Comparison of ENCODE assay signal across 1 cellular context in the genomic region with DNA sequence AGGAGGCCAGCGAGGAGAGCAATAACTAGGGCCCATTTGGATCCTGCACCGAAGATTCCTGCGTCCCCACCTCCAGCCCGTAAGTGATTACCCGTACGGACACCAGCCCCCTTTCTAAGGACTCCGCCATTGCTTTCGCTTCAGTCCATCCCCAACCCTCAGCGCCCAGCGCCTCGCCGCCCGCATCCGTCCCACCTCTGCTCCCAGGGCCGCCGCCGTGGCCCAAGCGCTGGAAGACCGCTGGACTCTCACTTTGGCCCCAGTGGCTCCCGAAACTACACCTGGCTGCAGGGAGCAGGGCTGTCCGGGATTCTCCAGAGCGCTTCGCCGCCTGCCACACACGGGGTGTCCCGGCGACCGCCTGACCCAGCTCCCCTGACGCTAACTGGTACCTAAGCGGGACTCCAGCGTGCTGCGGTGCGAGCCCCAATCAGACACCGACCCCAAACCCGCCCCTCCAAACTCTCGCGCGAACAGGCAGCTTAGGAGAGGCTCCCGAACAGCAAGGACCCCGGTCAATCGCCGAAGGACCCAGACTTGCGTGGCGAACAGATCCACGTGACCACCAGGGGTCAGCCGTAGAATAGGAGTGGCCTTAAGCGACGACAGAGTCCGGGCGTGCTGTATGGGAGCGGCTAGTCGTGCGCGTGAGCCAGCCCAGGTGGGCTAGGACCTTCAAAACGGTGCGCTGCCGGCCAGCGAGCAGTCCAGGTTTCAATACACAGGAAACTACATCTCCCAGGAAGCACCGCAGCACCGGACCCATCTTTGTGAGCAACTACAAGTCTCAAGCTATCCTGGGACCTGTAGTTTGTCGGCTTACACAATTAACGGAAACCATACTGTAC.
TF ChIP-seq lines count a peak whose summit lies in the region.

Gene CNPY2 (minus strand): TSS at position 363 of the 848 bp plus-strand sequence. CDS start 771 bp downstream, outside the sequence.

TF ChIP-seq in GM23338, 12 proteins besides CTCF, POLR2A, EP300 and RAD21:
- TF ChIP-seq EZH2phosphoT487 (IDR thresholded peaks at IDR 0.05; ENCODE audit: unreplicated experiment): no peak
- TF ChIP-seq EZH2 (IDR thresholded peaks at IDR 0.05; ENCODE audit: low read depth, unreplicated experiment): no peak
- TF ChIP-seq ZNF331 (CRISPR knock-in tag; IDR thresholded peaks at IDR 0.05; ENCODE audit: low read depth): no peak
- no peak for TF ChIP-seq STAT1 (IDR thresholded peaks at IDR 0.05; ENCODE audit: unreplicated experiment)
- TF ChIP-seq JUNB (IDR thresholded peaks at IDR 0.05; ENCODE audit: unreplicated experiment): no peak
- TF ChIP-seq, protein P1, sequence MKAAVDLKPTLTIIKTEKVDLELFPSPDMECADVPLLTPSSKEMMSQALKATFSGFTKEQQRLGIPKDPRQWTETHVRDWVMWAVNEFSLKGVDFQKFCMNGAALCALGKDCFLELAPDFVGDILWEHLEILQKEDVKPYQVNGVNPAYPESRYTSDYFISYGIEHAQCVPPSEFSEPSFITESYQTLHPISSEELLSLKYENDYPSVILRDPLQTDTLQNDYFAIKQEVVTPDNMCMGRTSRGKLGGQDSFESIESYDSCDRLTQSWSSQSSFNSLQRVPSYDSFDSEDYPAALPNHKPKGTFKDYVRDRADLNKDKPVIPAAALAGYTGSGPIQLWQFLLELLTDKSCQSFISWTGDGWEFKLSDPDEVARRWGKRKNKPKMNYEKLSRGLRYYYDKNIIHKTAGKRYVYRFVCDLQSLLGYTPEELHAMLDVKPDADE (IDR thresholded peaks at IDR 0.05): peak; percentile 97
- peak; percentile 92 for TF ChIP-seq POLR2AphosphoS5 (IDR thresholded peaks at IDR 0.05; ENCODE audit: low read depth)
- TF ChIP-seq, protein P2, sequence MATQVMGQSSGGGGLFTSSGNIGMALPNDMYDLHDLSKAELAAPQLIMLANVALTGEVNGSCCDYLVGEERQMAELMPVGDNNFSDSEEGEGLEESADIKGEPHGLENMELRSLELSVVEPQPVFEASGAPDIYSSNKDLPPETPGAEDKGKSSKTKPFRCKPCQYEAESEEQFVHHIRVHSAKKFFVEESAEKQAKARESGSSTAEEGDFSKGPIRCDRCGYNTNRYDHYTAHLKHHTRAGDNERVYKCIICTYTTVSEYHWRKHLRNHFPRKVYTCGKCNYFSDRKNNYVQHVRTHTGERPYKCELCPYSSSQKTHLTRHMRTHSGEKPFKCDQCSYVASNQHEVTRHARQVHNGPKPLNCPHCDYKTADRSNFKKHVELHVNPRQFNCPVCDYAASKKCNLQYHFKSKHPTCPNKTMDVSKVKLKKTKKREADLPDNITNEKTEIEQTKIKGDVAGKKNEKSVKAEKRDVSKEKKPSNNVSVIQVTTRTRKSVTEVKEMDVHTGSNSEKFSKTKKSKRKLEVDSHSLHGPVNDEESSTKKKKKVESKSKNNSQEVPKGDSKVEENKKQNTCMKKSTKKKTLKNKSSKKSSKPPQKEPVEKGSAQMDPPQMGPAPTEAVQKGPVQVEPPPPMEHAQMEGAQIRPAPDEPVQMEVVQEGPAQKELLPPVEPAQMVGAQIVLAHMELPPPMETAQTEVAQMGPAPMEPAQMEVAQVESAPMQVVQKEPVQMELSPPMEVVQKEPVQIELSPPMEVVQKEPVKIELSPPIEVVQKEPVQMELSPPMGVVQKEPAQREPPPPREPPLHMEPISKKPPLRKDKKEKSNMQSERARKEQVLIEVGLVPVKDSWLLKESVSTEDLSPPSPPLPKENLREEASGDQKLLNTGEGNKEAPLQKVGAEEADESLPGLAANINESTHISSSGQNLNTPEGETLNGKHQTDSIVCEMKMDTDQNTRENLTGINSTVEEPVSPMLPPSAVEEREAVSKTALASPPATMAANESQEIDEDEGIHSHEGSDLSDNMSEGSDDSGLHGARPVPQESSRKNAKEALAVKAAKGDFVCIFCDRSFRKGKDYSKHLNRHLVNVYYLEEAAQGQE (IDR thresholded peaks at IDR 0.05; ENCODE audit: unreplicated experiment): no peak
- TF ChIP-seq ZNF114 (CRISPR knock-in tag; IDR thresholded peaks at IDR 0.05): no peak
- peak; percentile 71; the same call in 1 of the 2 replicates for TF ChIP-seq CREB1 (CRISPR knock-in tag; IDR thresholded peaks at IDR 0.05; ENCODE audit: low read depth)
- TF ChIP-seq, protein P3, sequence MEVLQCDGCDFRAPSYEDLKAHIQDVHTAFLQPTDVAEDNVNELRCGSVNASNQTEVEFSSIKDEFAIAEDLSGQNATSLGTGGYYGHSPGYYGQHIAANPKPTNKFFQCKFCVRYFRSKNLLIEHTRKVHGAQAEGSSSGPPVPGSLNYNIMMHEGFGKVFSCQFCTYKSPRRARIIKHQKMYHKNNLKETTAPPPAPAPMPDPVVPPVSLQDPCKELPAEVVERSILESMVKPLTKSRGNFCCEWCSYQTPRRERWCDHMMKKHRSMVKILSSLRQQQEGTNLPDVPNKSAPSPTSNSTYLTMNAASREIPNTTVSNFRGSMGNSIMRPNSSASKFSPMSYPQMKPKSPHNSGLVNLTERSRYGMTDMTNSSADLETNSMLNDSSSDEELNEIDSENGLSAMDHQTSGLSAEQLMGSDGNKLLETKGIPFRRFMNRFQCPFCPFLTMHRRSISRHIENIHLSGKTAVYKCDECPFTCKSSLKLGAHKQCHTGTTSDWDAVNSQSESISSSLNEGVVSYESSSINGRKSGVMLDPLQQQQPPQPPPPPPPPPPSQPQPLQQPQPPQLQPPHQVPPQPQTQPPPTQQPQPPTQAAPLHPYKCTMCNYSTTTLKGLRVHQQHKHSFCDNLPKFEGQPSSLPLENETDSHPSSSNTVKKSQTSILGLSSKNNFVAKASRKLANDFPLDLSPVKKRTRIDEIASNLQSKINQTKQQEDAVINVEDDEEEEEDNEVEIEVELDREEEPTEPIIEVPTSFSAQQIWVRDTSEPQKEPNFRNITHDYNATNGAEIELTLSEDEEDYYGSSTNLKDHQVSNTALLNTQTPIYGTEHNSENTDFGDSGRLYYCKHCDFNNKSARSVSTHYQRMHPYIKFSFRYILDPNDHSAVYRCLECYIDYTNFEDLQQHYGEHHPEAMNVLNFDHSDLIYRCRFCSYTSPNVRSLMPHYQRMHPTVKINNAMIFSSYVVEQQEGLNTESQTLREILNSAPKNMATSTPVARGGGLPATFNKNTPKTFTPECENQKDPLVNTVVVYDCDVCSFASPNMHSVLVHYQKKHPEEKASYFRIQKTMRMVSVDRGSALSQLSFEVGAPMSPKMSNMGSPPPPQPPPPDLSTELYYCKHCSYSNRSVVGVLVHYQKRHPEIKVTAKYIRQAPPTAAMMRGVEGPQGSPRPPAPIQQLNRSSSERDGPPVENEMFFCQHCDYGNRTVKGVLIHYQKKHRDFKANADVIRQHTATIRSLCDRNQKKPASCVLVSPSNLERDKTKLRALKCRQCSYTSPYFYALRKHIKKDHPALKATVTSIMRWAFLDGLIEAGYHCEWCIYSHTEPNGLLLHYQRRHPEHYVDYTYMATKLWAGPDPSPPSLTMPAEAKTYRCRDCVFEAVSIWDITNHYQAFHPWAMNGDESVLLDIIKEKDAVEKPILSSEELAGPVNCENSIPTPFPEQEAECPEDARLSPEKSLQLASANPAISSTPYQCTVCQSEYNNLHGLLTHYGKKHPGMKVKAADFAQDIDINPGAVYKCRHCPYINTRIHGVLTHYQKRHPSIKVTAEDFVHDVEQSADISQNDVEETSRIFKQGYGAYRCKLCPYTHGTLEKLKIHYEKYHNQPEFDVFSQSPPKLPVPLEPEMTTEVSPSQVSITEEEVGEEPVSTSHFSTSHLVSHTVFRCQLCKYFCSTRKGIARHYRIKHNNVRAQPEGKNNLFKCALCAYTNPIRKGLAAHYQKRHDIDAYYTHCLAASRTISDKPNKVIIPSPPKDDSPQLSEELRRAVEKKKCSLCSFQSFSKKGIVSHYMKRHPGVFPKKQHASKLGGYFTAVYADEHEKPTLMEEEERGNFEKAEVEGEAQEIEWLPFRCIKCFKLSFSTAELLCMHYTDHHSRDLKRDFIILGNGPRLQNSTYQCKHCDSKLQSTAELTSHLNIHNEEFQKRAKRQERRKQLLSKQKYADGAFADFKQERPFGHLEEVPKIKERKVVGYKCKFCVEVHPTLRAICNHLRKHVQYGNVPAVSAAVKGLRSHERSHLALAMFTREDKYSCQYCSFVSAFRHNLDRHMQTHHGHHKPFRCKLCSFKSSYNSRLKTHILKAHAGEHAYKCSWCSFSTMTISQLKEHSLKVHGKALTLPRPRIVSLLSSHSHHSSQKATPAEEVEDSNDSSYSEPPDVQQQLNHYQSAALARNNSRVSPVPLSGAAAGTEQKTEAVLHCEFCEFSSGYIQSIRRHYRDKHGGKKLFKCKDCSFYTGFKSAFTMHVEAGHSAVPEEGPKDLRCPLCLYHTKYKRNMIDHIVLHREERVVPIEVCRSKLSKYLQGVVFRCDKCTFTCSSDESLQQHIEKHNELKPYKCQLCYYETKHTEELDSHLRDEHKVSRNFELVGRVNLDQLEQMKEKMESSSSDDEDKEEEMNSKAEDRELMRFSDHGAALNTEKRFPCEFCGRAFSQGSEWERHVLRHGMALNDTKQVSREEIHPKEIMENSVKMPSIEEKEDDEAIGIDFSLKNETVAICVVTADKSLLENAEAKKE (CRISPR knock-in tag; IDR thresholded peaks at IDR 0.05): no peak
